Comparison of ENCODE assay signal across 9 cellular contexts in genomic region chr11:61955416-61956135, GRCh38. TPM values are rescaled to one million over a fixed set of nuclear protein-coding genes. Genes with fewer than 3 reads are reported as not detected.
DNase-seq lines count a peak whose midpoint lies in the region; ATAC-seq and TF ChIP-seq lines count a peak whose summit lies in the region.
"Had no signal": no experiment of that assay in that cellular context is flagged by ENCODE, and none has a peak within 500 bp of the region (broad histone marks: within the 10 kb centered on the region; RNA-seq: fewer than 3 reads in every experiment).

No MANE protein-coding gene starts in this region.

- peaks cover 3% of the 10 kb centered on the region for H3K4me1 Mint-ChIP-seq in activated CD4-positive, alpha-beta T cell treated with anti-CD3 and anti-CD28 coated beads, Interleukin-2, amount 10 ng/mL, durations not matched to agents 24 days and 14 days
- H3K4me1 Mint-ChIP-seq in brain = peaks cover 22% of the 10 kb centered on the region

- no peaks in the 10 kb centered on the region for H3K79me2 ChIP-seq in Karpas-422 (ENCODE audit: low read length)

- TF ChIP-seq CTCF in brain (conservative IDR thresholded peaks at IDR 0.05) (no peak), GM20000 (IDR thresholded peaks at IDR 0.05; ENCODE audit: extremely low read depth, missing control alignments) (no peak)

- H3K9me3 ChIP-seq in subcutaneous abdominal adipose tissue (ENCODE audit: control insufficient read depth in 5 of 5, low read length in 5 of 5) (no peaks in the 10 kb centered on the region), Karpas-422 (ENCODE audit: low read length) (no peaks in the 10 kb centered on the region)
- H3K9me3 ChIP-seq: SJSA1 had no signal

- no peaks in the 10 kb centered on the region for H3K27me3 ChIP-seq in subcutaneous abdominal adipose tissue (ENCODE audit: control insufficient read depth in 5 of 5, insufficient read depth in 4 of 5, low read length in 5 of 5)
- H3K27me3 ChIP-seq in Karpas-422 (ENCODE audit: low read length) = no peaks in the 10 kb centered on the region
- H3K27me3 ChIP-seq: SJSA1 had no signal

- no peaks in the 10 kb centered on the region for H3K9me2 ChIP-seq in Karpas-422 (replicated peaks; ENCODE audit: insufficient read depth, low read length)

- H3K36me3 ChIP-seq in subcutaneous abdominal adipose tissue (ENCODE audit: control insufficient read depth in 5 of 5, insufficient read depth in 5 of 5, low read length in 5 of 5) (peaks cover 0 to 35% (median 17%) of the 10 kb centered on the region in 5 donors), Karpas-422 (ENCODE audit: insufficient read depth, low read length) (no peaks in the 10 kb centered on the region)
- H3K36me3 ChIP-seq: SJSA1 had no signal

- no peak overlapping the region for H3K4me2 ChIP-seq in Karpas-422 (ENCODE audit: low read depth, low read length, poor library complexity, severe bottlenecking)

- no peaks in the 10 kb centered on the region for H3K9me3 Mint-ChIP-seq in activated CD4-positive, alpha-beta T cell treated with anti-CD3 and anti-CD28 coated beads, Interleukin-2, amount 10 ng/mL, durations not matched to agents 24 days and 14 days
- peaks cover 0 to 3% (median 0%) of the 10 kb centered on the region in 5 experiments for H3K9me3 Mint-ChIP-seq in brain

- H4K20me1 ChIP-seq in Karpas-422 (ENCODE audit: insufficient read depth, low read depth, low read length) = no peaks in the 10 kb centered on the region

- H3K27me3 Mint-ChIP-seq in activated CD4-positive, alpha-beta T cell treated with anti-CD3 and anti-CD28 coated beads, Interleukin-2, amount 10 ng/mL, durations not matched to agents 24 days and 14 days = peaks cover 15% of the 10 kb centered on the region
- peaks cover 16% of the 10 kb centered on the region for H3K27me3 Mint-ChIP-seq in brain

- ATAC-seq in left colon = peak; percentile 65

- H3K4me3 Mint-ChIP-seq in activated CD4-positive, alpha-beta T cell treated with anti-CD3 and anti-CD28 coated beads, Interleukin-2, amount 10 ng/mL, durations not matched to agents 24 days and 14 days = peak overlapping the region; percentile 35
- H3K4me3 Mint-ChIP-seq in brain = peak overlapping the region in 3 of 5 experiments; percentile 55 to 66 (median 55)

- intact Hi-C loops in activated CD4-positive, alpha-beta T cell treated with anti-CD3 and anti-CD28 coated beads, Interleukin-2, amount 10 ng/mL, durations not matched to agents 24 days and 14 days (cut with micrococcal nuclease) = no loop called here
- intact Hi-C loops in left colon (cut with DNase I, micrococcal nuclease) = no loop called here

- H3K27ac Mint-ChIP-seq in activated CD4-positive, alpha-beta T cell treated with anti-CD3 and anti-CD28 coated beads, Interleukin-2, amount 10 ng/mL, durations not matched to agents 24 days and 14 days = no peak overlapping the region
- H3K27ac Mint-ChIP-seq in brain = no peak overlapping the region

- no peaks in the 10 kb centered on the region for H3K36me3 Mint-ChIP-seq in activated CD4-positive, alpha-beta T cell treated with anti-CD3 and anti-CD28 coated beads, Interleukin-2, amount 10 ng/mL, durations not matched to agents 24 days and 14 days (ENCODE audit: low read depth)
- peaks cover 24% of the 10 kb centered on the region for H3K36me3 Mint-ChIP-seq in brain

- H3K27ac ChIP-seq in subcutaneous abdominal adipose tissue (ENCODE audit: low read depth, low read length) = peak overlapping the region; percentile 24
- H3K27ac ChIP-seq in Karpas-422 (ENCODE audit: low read length) = no peak overlapping the region
- H3K27ac ChIP-seq: SJSA1 had no signal

- peak overlapping the region in 4 of 5 donors; percentile 42 to 62 (median 55) for H3K4me3 ChIP-seq in subcutaneous abdominal adipose tissue (ENCODE audit: low read depth in 1 of 5, low read length in 5 of 5)
- H3K4me3 ChIP-seq in Karpas-422 (ENCODE audit: low read length) = no peak overlapping the region
- H3K4me3 ChIP-seq: SJSA1 had no signal

- H3K4me1 ChIP-seq in subcutaneous abdominal adipose tissue (ENCODE audit: control insufficient read depth in 5 of 5, insufficient read depth in 5 of 5, low read length in 5 of 5) (peaks cover 0 to 23% (median 17%) of the 10 kb centered on the region in 5 donors), Karpas-422 (ENCODE audit: low read length) (no peaks in the 10 kb centered on the region)

- H2AFZ ChIP-seq in Karpas-422 (ENCODE audit: low read length) = no peak overlapping the region

- DNase-seq in activated CD4-positive, alpha-beta T cell treated with anti-CD3 and anti-CD28 coated beads, Interleukin-2, amount 10 ng/mL, durations not matched to agents 24 days and 14 days = peak; percentile 71
- no peak for DNase-seq in activated CD4-positive, alpha-beta T cell treated with anti-CD3 and anti-CD28 coated beads, Interleukin-2, amount 50 U/mL, for 48 hours
- no peak for DNase-seq in left colon
- DNase-seq in ecto neural progenitor cell (ENCODE audit: low spot score) = no peak
- DNase-seq in Karpas-422 = no peak
- no peak for DNase-seq in GM20000 (ENCODE audit: low spot score)

- peak overlapping the region in 4 of 5 donors; percentile 27 to 71 (median 51) for H3K9ac ChIP-seq in subcutaneous abdominal adipose tissue (ENCODE audit: low read length in 5 of 5)
- no peak overlapping the region for H3K9ac ChIP-seq in Karpas-422 (ENCODE audit: low read length)

RNA-seq across cellular contexts. Expression of gene BEST1, which starts 5.4 kb away (rescaled TPM):
- 0.07 TPM in 1 of 2 replicates, not detected in the other for total RNA-seq in activated CD4-positive, alpha-beta T cell treated with anti-CD3 and anti-CD28 coated beads, Interleukin-2, amount 10 ng/mL, durations not matched to agents 24 days and 14 days
- polyA plus RNA-seq in brain (ENCODE audit: insufficient read depth, low read depth, low replicate concordance) = 12.1 TPM
- total RNA-seq in left colon = 1 to 10 TPM in 1 of 2 donors, under 1 TPM in 1; 0.64 to 1.6 TPM
- total RNA-seq in Karpas-422 (2014; rRNA removed; shearing (Covaris generic); ENCODE audit: low replicate concordance) = 1.7 and 1.9 TPM in 2 replicates

RNA-seq across cellular contexts. Expression of gene FTH1, which starts 11.9 kb away (rescaled TPM):
- total RNA-seq in activated CD4-positive, alpha-beta T cell treated with anti-CD3 and anti-CD28 coated beads, Interleukin-2, amount 10 ng/mL, durations not matched to agents 24 days and 14 days = 500 and 515 TPM in 2 replicates
- polyA plus RNA-seq in brain (ENCODE audit: insufficient read depth, low read depth, low replicate concordance) = 7,408 TPM
- 1,000 to 10,000 TPM; 4,322 to 5,591 TPM for total RNA-seq in left colon
- 209 and 392 TPM in 2 replicates for total RNA-seq in Karpas-422 (2014; rRNA removed; shearing (Covaris generic); ENCODE audit: low replicate concordance)

RNA-seq across cellular contexts. Expression of gene RAB3IL1, which starts 38.2 kb away (rescaled TPM):
- 0.12 and 0.26 TPM in 2 replicates for total RNA-seq in activated CD4-positive, alpha-beta T cell treated with anti-CD3 and anti-CD28 coated beads, Interleukin-2, amount 10 ng/mL, durations not matched to agents 24 days and 14 days
- 5.9 TPM for polyA plus RNA-seq in brain (ENCODE audit: insufficient read depth, low read depth, low replicate concordance)
- 1 to 10 TPM; 3.1 to 7.0 TPM for total RNA-seq in left colon
- not detected in 2 replicates for total RNA-seq in Karpas-422 (2014; rRNA removed; shearing (Covaris generic); ENCODE audit: low replicate concordance)
